In genomic region chr11:1774886-1775285, GRCh38 we compare ENCODE assay signal across 24 cellular contexts. TPM values are rescaled to one million over a fixed set of nuclear protein-coding genes. Genes with fewer than 3 reads are reported as not detected.
DNase-seq lines count a peak whose midpoint lies in the region; ATAC-seq and TF ChIP-seq lines count a peak whose summit lies in the region.
"Had no signal": no experiment of that assay in that cellular context is flagged by ENCODE, and none has a peak within 500 bp of the region (broad histone marks: within the 10 kb centered on the region; RNA-seq: fewer than 3 reads in every experiment).

No MANE protein-coding gene starts in this region.

- H3K9me3 Mint-ChIP-seq in natural killer cell treated with Interleukin-12 subunit alpha and Interleukin-12 subunit beta and Interleukin-15 and Interleukin-18, amount 100 ng/mL, for 72 hours: peaks cover 3% of the 10 kb centered on the region
- H3K9me3 Mint-ChIP-seq in natural killer cell: no peaks in the 10 kb centered on the region
- H3K9me3 Mint-ChIP-seq: CD4-positive, alpha-beta T cell; IgD-negative memory B cell had no signal

- H3K36me3 ChIP-seq in mesenchymal stem cell (ENCODE audit: control insufficient read depth in 1 of 2, insufficient read depth in 2 of 2, low read depth in 1 of 2, low read length in 2 of 2) (no peaks in the 10 kb centered on the region), sigmoid colon (no peaks in the 10 kb centered on the region)

- no peak overlapping the region for H2BK120ac ChIP-seq in mesenchymal stem cell (ENCODE audit: low read depth, low read length)

- no peak for TF ChIP-seq EP300 in sigmoid colon (IDR thresholded peaks at IDR 0.05)

- H3K27me3 Mint-ChIP-seq in natural killer cell treated with Interleukin-12 subunit alpha and Interleukin-12 subunit beta and Interleukin-15 and Interleukin-18, amount 100 ng/mL, for 72 hours: no peaks in the 10 kb centered on the region
- H3K27me3 Mint-ChIP-seq in natural killer cell (ENCODE audit: low read depth in 2 of 2): no peaks in the 10 kb centered on the region
- H3K27me3 Mint-ChIP-seq: CD4-positive, alpha-beta T cell had no signal

- no peaks in the 10 kb centered on the region for H3K36me3 Mint-ChIP-seq in natural killer cell treated with Interleukin-12 subunit alpha and Interleukin-12 subunit beta and Interleukin-15 and Interleukin-18, amount 100 ng/mL, for 72 hours
- no peaks in the 10 kb centered on the region for H3K36me3 Mint-ChIP-seq in natural killer cell
- H3K36me3 Mint-ChIP-seq: IgD-negative memory B cell had no signal

- H3K27ac Mint-ChIP-seq in natural killer cell treated with Interleukin-12 subunit alpha and Interleukin-12 subunit beta and Interleukin-15 and Interleukin-18, amount 100 ng/mL, for 72 hours: peak overlapping the region; percentile 95 to 96
- peak overlapping the region in 1 of 2 donors; percentile 58 for H3K27ac Mint-ChIP-seq in natural killer cell
- H3K27ac Mint-ChIP-seq: CD4-positive, alpha-beta T cell; IgD-negative memory B cell had no signal

- no peak overlapping the region for H3K4me2 ChIP-seq in mesenchymal stem cell (ENCODE audit: low read length, poor library complexity, severe bottlenecking)
- H3K4me2 ChIP-seq: KMS-11, PC-9 had no signal

- no peaks in the 10 kb centered on the region for H3K79me1 ChIP-seq in mesenchymal stem cell (replicated peaks; ENCODE audit: low read length, poor library complexity, severe bottlenecking)

- no peak overlapping the region for H3K4ac ChIP-seq in mesenchymal stem cell (ENCODE audit: low read depth in 1 of 2, low read length in 2 of 2)

- H3K4me1 ChIP-seq in mesenchymal stem cell (ENCODE audit: control insufficient read depth, insufficient read depth, low read depth, low read length) (peaks cover 29% of the 10 kb centered on the region), sigmoid colon (peaks cover 0 to 13% (median 8%) of the 10 kb centered on the region in 4 donors)

- peak overlapping the region in 1 of 2 experiments; percentile 50 for H2BK12ac ChIP-seq in mesenchymal stem cell (ENCODE audit: low read length in 2 of 2)

- no peak for ATAC-seq in natural killer cell treated with Interleukin-12 subunit alpha and Interleukin-12 subunit beta and Interleukin-15 and Interleukin-18, amount 100 ng/mL, for 72 hours
- ATAC-seq in natural killer cell: no peak
- ATAC-seq in GM21825 (IDR thresholded peaks at IDR 0.05; ENCODE audit: unreplicated experiment): no peak
- ATAC-seq: GM12878, HCT116 had no signal

- no peak overlapping the region for H3K27ac ChIP-seq in mesenchymal stem cell (ENCODE audit: low read length, poor library complexity, severe bottlenecking)
- H3K27ac ChIP-seq in sigmoid colon: no peak overlapping the region
- H3K27ac ChIP-seq: HL-60, KMS-11, PC-9 had no signal

- H3K14ac ChIP-seq in mesenchymal stem cell (ENCODE audit: low read length in 2 of 2): no peak overlapping the region

- H4K91ac ChIP-seq in mesenchymal stem cell (ENCODE audit: low read length): no peak overlapping the region

- peaks cover 0 to 16% of the 10 kb centered on the region in 2 experiments for H3K27me3 ChIP-seq in mesenchymal stem cell (ENCODE audit: control insufficient read depth in 1 of 2, insufficient read depth in 1 of 2, low read length in 2 of 2)
- no peaks in the 10 kb centered on the region for H3K27me3 ChIP-seq in sigmoid colon
- H3K27me3 ChIP-seq: BLaER1 treated with 17β-estradiol and CSF1 and Interleukin-3, amounts not matched to agents 10 nM and 100 nM had no signal

- no peak overlapping the region for H3K9ac ChIP-seq in mesenchymal stem cell (ENCODE audit: low read length)
- H3K9ac ChIP-seq: BLaER1 treated with 17β-estradiol and CSF1 and Interleukin-3, amounts not matched to agents 10 nM and 100 nM; KMS-11 had no signal

- H2BK5ac ChIP-seq in mesenchymal stem cell (ENCODE audit: low read depth, low read length, poor library complexity, severe bottlenecking): no peak overlapping the region

- no peak overlapping the region for H2BK15ac ChIP-seq in mesenchymal stem cell (ENCODE audit: low read depth, poor library complexity, severe bottlenecking)

- no peak overlapping the region for H2AFZ ChIP-seq in mesenchymal stem cell (ENCODE audit: low read depth, low read length)
- H2AFZ ChIP-seq: PC-9 had no signal

- H3K9me3 ChIP-seq in mesenchymal stem cell (ENCODE audit: control insufficient read depth, low read length): no peaks in the 10 kb centered on the region
- H3K9me3 ChIP-seq in sigmoid colon: no peaks in the 10 kb centered on the region

- no peak overlapping the region for H4K8ac ChIP-seq in mesenchymal stem cell (ENCODE audit: low read length)

- peak overlapping the region; percentile 8 for H3K4me3 Mint-ChIP-seq in natural killer cell treated with Interleukin-12 subunit alpha and Interleukin-12 subunit beta and Interleukin-15 and Interleukin-18, amount 100 ng/mL, for 72 hours
- no peak overlapping the region for H3K4me3 Mint-ChIP-seq in natural killer cell
- H3K4me3 Mint-ChIP-seq: CD4-positive, alpha-beta T cell; IgD-negative memory B cell had no signal

- intact Hi-C loops in natural killer cell (cut with micrococcal nuclease) (loop anchor here (10.0 kb wide), 1 partner anchor 50 kb away; no protein-coding TSS in a partner anchor), sigmoid colon (cut with DNase I) (no loop called here)

- whole genome bisulfite sequencing in mesenchymal stem cell: 88% methylated on average over 12 of the region's 12 CpGs
- WGBS in sigmoid colon, 2 donors: 81 to 90% methylated on average over 12 of the region's 12 CpGs

- H3K4me1 Mint-ChIP-seq in natural killer cell treated with Interleukin-12 subunit alpha and Interleukin-12 subunit beta and Interleukin-15 and Interleukin-18, amount 100 ng/mL, for 72 hours (ENCODE audit: low read depth in 2 of 2): peaks cover 56 to 68% of the 10 kb centered on the region in 2 donors
- peaks cover 48 to 54% of the 10 kb centered on the region in 2 donors for H3K4me1 Mint-ChIP-seq in natural killer cell

- no peak for TF ChIP-seq POLR2A in sigmoid colon (IDR thresholded peaks at IDR 0.05)

- H3K4me3 ChIP-seq in mesenchymal stem cell (ENCODE audit: insufficient read depth in 1 of 2, low read depth in 1 of 2, low read length in 2 of 2) (no peak overlapping the region), sigmoid colon (no peak overlapping the region)
- H3K4me3 ChIP-seq: BLaER1 treated with 17β-estradiol and CSF1 and Interleukin-3, amounts not matched to agents 10 nM and 100 nM; GM12878; PC-9 had no signal

- H3K18ac ChIP-seq in mesenchymal stem cell (ENCODE audit: low read depth in 1 of 2, low read length in 2 of 2): peak overlapping the region in 1 of 2 experiments; percentile 46

- TF ChIP-seq CTCF in natural killer cell (IDR thresholded peaks at IDR 0.05): no peak
- no peak for TF ChIP-seq CTCF in sigmoid colon (IDR thresholded peaks at IDR 0.05)

- H2AK5ac ChIP-seq in mesenchymal stem cell (ENCODE audit: low read length, severe bottlenecking): peak overlapping the region; percentile 17

- DNase-seq in natural killer cell treated with Interleukin-12 subunit alpha and Interleukin-12 subunit beta and Interleukin-15 and Interleukin-18, amount 100 ng/mL, for 72 hours (ENCODE audit: low spot score): no peak
- DNase-seq in natural killer cell: no peak
- no peak for DNase-seq in mesenchymal stem cell
- peak; percentile 42 for DNase-seq in sigmoid colon
- DNase-seq in activated CD4-positive, alpha-beta T cell treated with anti-CD3 and anti-CD28 coated beads, Interleukin-2, amount 50 U/mL, for 1 hour: no peak
- no peak for DNase-seq in GDM1 (lab: John Stamatoyannopoulos, UW)
- DNase-seq: AML-193; CD4-positive, alpha-beta T cell; GOT3; NCI-H1048; NCI-H1417; NCI-H1694; NCI-H2029 treated with DMSO at 0.1 percent for 48 hours; NCI-H526 treated with DMSO at 0.1 percent for 48 hours; PC-9; SHP77 treated with DMSO at 0.1 percent for 48 hours had no signal

- no peak overlapping the region for H3K23ac ChIP-seq in mesenchymal stem cell (ENCODE audit: low read length in 2 of 2)

RNA-seq across cellular contexts. Expression of gene CTSD, which starts 11.2 kb away (rescaled TPM):
- 100 to 1,000 TPM; 350 to 592 TPM for total RNA-seq in natural killer cell treated with Interleukin-12 subunit alpha and Interleukin-12 subunit beta and Interleukin-15 and Interleukin-18, amount 100 ng/mL, for 72 hours
- total RNA-seq in natural killer cell (100 to 1,000 TPM; 388 to 446 (median 415) TPM), sigmoid colon (100 to 1,000 TPM; 173 to 222 (median 209) TPM)
- polyA plus RNA-seq in mesenchymal stem cell (2013, experiment 1 of 2): 431 TPM
- 422 TPM for polyA plus RNA-seq in mesenchymal stem cell (2013, experiment 2 of 2)
- 1,000 to 10,000 TPM in 1 of 3 donors, 100 to 1,000 TPM in 2; 251 to 1,586 (median 853) TPM for polyA plus RNA-seq in sigmoid colon

RNA-seq across cellular contexts. Expression of gene IFITM10, which starts 24.5 kb away (rescaled TPM):
- total RNA-seq in natural killer cell treated with Interleukin-12 subunit alpha and Interleukin-12 subunit beta and Interleukin-15 and Interleukin-18, amount 100 ng/mL, for 72 hours: 1 to 10 TPM; 2.3 to 8.1 TPM
- total RNA-seq in natural killer cell (1 to 10 TPM; 5.5 to 8.1 (median 6.5) TPM), sigmoid colon (1 to 10 TPM in 1 of 4 donors, under 1 TPM in 3; 0.36 to 1.4 (median 0.61) TPM)
- polyA plus RNA-seq in mesenchymal stem cell (2013, experiment 1 of 2): 0.61 TPM
- 0.53 TPM for polyA plus RNA-seq in mesenchymal stem cell (2013, experiment 2 of 2)
- polyA plus RNA-seq in sigmoid colon: under 1 TPM in 1 of 3 donors, not detected in 2; 0.60 TPM
- total RNA-seq: GM12878 had no signal

RNA-seq across cellular contexts. Expression of gene SYT8, which starts 59.9 kb away (rescaled TPM):
- total RNA-seq in natural killer cell treated with Interleukin-12 subunit alpha and Interleukin-12 subunit beta and Interleukin-15 and Interleukin-18, amount 100 ng/mL, for 72 hours: not detected
- total RNA-seq in natural killer cell: not detected
- polyA plus RNA-seq in mesenchymal stem cell (2013, experiment 1 of 2): not detected
- polyA plus RNA-seq in mesenchymal stem cell (2013, experiment 2 of 2): not detected
- total RNA-seq in sigmoid colon: not detected
- polyA plus RNA-seq in sigmoid colon: 1 to 10 TPM in 2 of 3 donors, not detected in 1; 1.8 to 5.4 TPM
- total RNA-seq: CD4-positive, alpha-beta T cell; GM12878; NCI-H460 had no signal
- polyA plus RNA-seq: IgD-negative memory B cell had no signal
